In genomic region chr16:56662357-56663354, GRCh38 we compare ENCODE assay signal across 12 cellular contexts. TPM values are rescaled to one million over a fixed set of nuclear protein-coding genes. Genes with fewer than 3 reads are reported as not detected.
DNase-seq lines count a peak whose midpoint lies in the region; ATAC-seq lines count a peak whose summit lies in the region.
"Had no signal": no experiment of that assay in that cellular context is flagged by ENCODE, and none has a peak within 500 bp of the region (broad histone marks: within the 10 kb centered on the region; RNA-seq: fewer than 3 reads in every experiment).

No MANE protein-coding gene starts in this region.

- peak overlapping the region; percentile 47 for H3K27ac Mint-ChIP-seq in activated T-helper 1 cell treated with anti-CD3 and anti-CD28 coated beads, Interleukin-12 subunit alpha, Interleukin-12 subunit beta, Interleukin-2, Interleukin-4 antibody, amounts not matched to agents 30 ng/mL and 10 ng/mL and 1 ng/mL, durations not matched to agents 14 hours and 24 hours and 36 hours
- H3K27ac Mint-ChIP-seq in stimulated activated naive CD8-positive, alpha-beta T cell treated with anti-CD3 and anti-CD28 coated beads, Interleukin-15, Interleukin-2, amounts not matched to agents 100 ng/mL and 50 ng/mL, for 24 hours: peak overlapping the region; percentile 90

- H3K36me3 Mint-ChIP-seq in activated T-helper 1 cell treated with anti-CD3 and anti-CD28 coated beads, Interleukin-12 subunit alpha, Interleukin-12 subunit beta, Interleukin-2, Interleukin-4 antibody, amounts not matched to agents 30 ng/mL and 10 ng/mL and 1 ng/mL, durations not matched to agents 14 hours and 24 hours and 36 hours (ENCODE audit: low read depth): peaks cover 8% of the 10 kb centered on the region
- no peaks in the 10 kb centered on the region for H3K36me3 Mint-ChIP-seq in stimulated activated naive CD8-positive, alpha-beta T cell treated with anti-CD3 and anti-CD28 coated beads, Interleukin-15, Interleukin-2, amounts not matched to agents 100 ng/mL and 50 ng/mL, for 24 hours (ENCODE audit: low read depth)

- H3K4me3 ChIP-seq in iPS-18c (ENCODE audit: insufficient read depth, low read depth, low read length): peak overlapping the region; percentile 49; the same call in 1 of the 2 replicates

- H3K27me3 Mint-ChIP-seq in activated T-helper 1 cell treated with anti-CD3 and anti-CD28 coated beads, Interleukin-12 subunit alpha, Interleukin-12 subunit beta, Interleukin-2, Interleukin-4 antibody, amounts not matched to agents 30 ng/mL and 10 ng/mL and 1 ng/mL, durations not matched to agents 14 hours and 24 hours and 36 hours (ENCODE audit: insufficient read depth): peaks cover 25% of the 10 kb centered on the region
- peaks cover 32% of the 10 kb centered on the region for H3K27me3 Mint-ChIP-seq in stimulated activated naive CD8-positive, alpha-beta T cell treated with anti-CD3 and anti-CD28 coated beads, Interleukin-15, Interleukin-2, amounts not matched to agents 100 ng/mL and 50 ng/mL, for 24 hours

- peaks cover 44% of the 10 kb centered on the region for H3K4me1 Mint-ChIP-seq in activated T-helper 1 cell treated with anti-CD3 and anti-CD28 coated beads, Interleukin-12 subunit alpha, Interleukin-12 subunit beta, Interleukin-2, Interleukin-4 antibody, amounts not matched to agents 30 ng/mL and 10 ng/mL and 1 ng/mL, durations not matched to agents 14 hours and 24 hours and 36 hours (ENCODE audit: low read depth)
- peaks cover 29% of the 10 kb centered on the region for H3K4me1 Mint-ChIP-seq in stimulated activated naive CD8-positive, alpha-beta T cell treated with anti-CD3 and anti-CD28 coated beads, Interleukin-15, Interleukin-2, amounts not matched to agents 100 ng/mL and 50 ng/mL, for 24 hours (ENCODE audit: low read depth)

- H3K9me3 ChIP-seq in iPS-18c (ENCODE audit: control insufficient read depth, insufficient read depth, low read length): peaks cover 4% of the 10 kb centered on the region

- intact Hi-C loops in activated T-helper 1 cell treated with anti-CD3 and anti-CD28 coated beads, Interleukin-12 subunit alpha, Interleukin-12 subunit beta, Interleukin-2, Interleukin-4 antibody, amounts not matched to agents 30 ng/mL and 10 ng/mL and 1 ng/mL, durations not matched to agents 14 hours and 24 hours and 36 hours (cut with micrococcal nuclease): loop anchor here (2.0 kb wide), 1 partner anchor 20 kb away; no protein-coding TSS in a partner anchor

- ATAC-seq in activated CD4-positive, CD25-positive, alpha-beta regulatory T cell treated with anti-CD3 and anti-CD28 coated beads, Interleukin-2, amount 50 U/mL, for 24 hours: peak; percentile 61 to 63
- no peak for ATAC-seq in HG03342 (IDR thresholded peaks at IDR 0.05; ENCODE audit: unreplicated experiment)

- no peak for DNase-seq in activated CD4-positive, CD25-positive, alpha-beta regulatory T cell treated with anti-CD3 and anti-CD28 coated beads, Interleukin-2, amount 50 U/mL, for 72 hours
- DNase-seq in activated T-helper 1 cell treated with anti-CD3 and anti-CD28 coated beads, Interleukin-12 subunit alpha, Interleukin-12 subunit beta, Interleukin-2, Interleukin-4 antibody, amounts not matched to agents 30 ng/mL and 10 ng/mL and 1 ng/mL, durations not matched to agents 14 hours and 24 hours and 36 hours (ENCODE audit: low spot score): no peak
- DNase-seq in midbrain (lab: John Stamatoyannopoulos, UW) (no peak), NCI-H446 treated with DMSO at 0.1 percent for 48 hours (lab: John Stamatoyannopoulos, UW) (no peak)
- DNase-seq: effector CD8-positive, alpha-beta T cell; NCI-H82 had no signal

- H3K9me3 Mint-ChIP-seq in activated T-helper 1 cell treated with anti-CD3 and anti-CD28 coated beads, Interleukin-12 subunit alpha, Interleukin-12 subunit beta, Interleukin-2, Interleukin-4 antibody, amounts not matched to agents 30 ng/mL and 10 ng/mL and 1 ng/mL, durations not matched to agents 14 hours and 24 hours and 36 hours: no peaks in the 10 kb centered on the region
- H3K9me3 Mint-ChIP-seq in stimulated activated naive CD8-positive, alpha-beta T cell treated with anti-CD3 and anti-CD28 coated beads, Interleukin-15, Interleukin-2, amounts not matched to agents 100 ng/mL and 50 ng/mL, for 24 hours: no peaks in the 10 kb centered on the region

- peak overlapping the region; percentile 80 for H3K4me3 Mint-ChIP-seq in activated T-helper 1 cell treated with anti-CD3 and anti-CD28 coated beads, Interleukin-12 subunit alpha, Interleukin-12 subunit beta, Interleukin-2, Interleukin-4 antibody, amounts not matched to agents 30 ng/mL and 10 ng/mL and 1 ng/mL, durations not matched to agents 14 hours and 24 hours and 36 hours
- H3K4me3 Mint-ChIP-seq in stimulated activated naive CD8-positive, alpha-beta T cell treated with anti-CD3 and anti-CD28 coated beads, Interleukin-15, Interleukin-2, amounts not matched to agents 100 ng/mL and 50 ng/mL, for 24 hours: peak overlapping the region; percentile 82

RNA-seq across cellular contexts. Expression of gene MT1F, which starts 4.9 kb away (rescaled TPM):
- 4.3 and 5.2 TPM in 2 replicates for total RNA-seq in activated T-helper 1 cell treated with anti-CD3 and anti-CD28 coated beads, Interleukin-12 subunit alpha, Interleukin-12 subunit beta, Interleukin-2, Interleukin-4 antibody, amounts not matched to agents 30 ng/mL and 10 ng/mL and 1 ng/mL, durations not matched to agents 14 hours and 24 hours and 36 hours

RNA-seq across cellular contexts. Expression of gene MT1G, which starts 5.2 kb away (rescaled TPM):
- total RNA-seq in activated T-helper 1 cell treated with anti-CD3 and anti-CD28 coated beads, Interleukin-12 subunit alpha, Interleukin-12 subunit beta, Interleukin-2, Interleukin-4 antibody, amounts not matched to agents 30 ng/mL and 10 ng/mL and 1 ng/mL, durations not matched to agents 14 hours and 24 hours and 36 hours: 28.5 and 29.1 TPM in 2 replicates
- total RNA-seq: H4, lung microvascular endothelial cell had no signal

RNA-seq across cellular contexts. Expression of gene MT1H, which starts 7.0 kb away (rescaled TPM):
- total RNA-seq in activated T-helper 1 cell treated with anti-CD3 and anti-CD28 coated beads, Interleukin-12 subunit alpha, Interleukin-12 subunit beta, Interleukin-2, Interleukin-4 antibody, amounts not matched to agents 30 ng/mL and 10 ng/mL and 1 ng/mL, durations not matched to agents 14 hours and 24 hours and 36 hours: 1.4 TPM in 1 of 2 replicates, not detected in the other
- total RNA-seq: H4, lung microvascular endothelial cell had no signal

RNA-seq across cellular contexts. Expression of gene MT1B, which starts 11.0 kb away (rescaled TPM):
- not detected in 2 replicates for total RNA-seq in activated T-helper 1 cell treated with anti-CD3 and anti-CD28 coated beads, Interleukin-12 subunit alpha, Interleukin-12 subunit beta, Interleukin-2, Interleukin-4 antibody, amounts not matched to agents 30 ng/mL and 10 ng/mL and 1 ng/mL, durations not matched to agents 14 hours and 24 hours and 36 hours
- total RNA-seq: H4, lung microvascular endothelial cell had no signal

RNA-seq across cellular contexts. Expression of gene MT1X, which starts 19.6 kb away (rescaled TPM):
- total RNA-seq in activated T-helper 1 cell treated with anti-CD3 and anti-CD28 coated beads, Interleukin-12 subunit alpha, Interleukin-12 subunit beta, Interleukin-2, Interleukin-4 antibody, amounts not matched to agents 30 ng/mL and 10 ng/mL and 1 ng/mL, durations not matched to agents 14 hours and 24 hours and 36 hours: 60.7 and 70.4 TPM in 2 replicates
